In the genomic region with DNA sequence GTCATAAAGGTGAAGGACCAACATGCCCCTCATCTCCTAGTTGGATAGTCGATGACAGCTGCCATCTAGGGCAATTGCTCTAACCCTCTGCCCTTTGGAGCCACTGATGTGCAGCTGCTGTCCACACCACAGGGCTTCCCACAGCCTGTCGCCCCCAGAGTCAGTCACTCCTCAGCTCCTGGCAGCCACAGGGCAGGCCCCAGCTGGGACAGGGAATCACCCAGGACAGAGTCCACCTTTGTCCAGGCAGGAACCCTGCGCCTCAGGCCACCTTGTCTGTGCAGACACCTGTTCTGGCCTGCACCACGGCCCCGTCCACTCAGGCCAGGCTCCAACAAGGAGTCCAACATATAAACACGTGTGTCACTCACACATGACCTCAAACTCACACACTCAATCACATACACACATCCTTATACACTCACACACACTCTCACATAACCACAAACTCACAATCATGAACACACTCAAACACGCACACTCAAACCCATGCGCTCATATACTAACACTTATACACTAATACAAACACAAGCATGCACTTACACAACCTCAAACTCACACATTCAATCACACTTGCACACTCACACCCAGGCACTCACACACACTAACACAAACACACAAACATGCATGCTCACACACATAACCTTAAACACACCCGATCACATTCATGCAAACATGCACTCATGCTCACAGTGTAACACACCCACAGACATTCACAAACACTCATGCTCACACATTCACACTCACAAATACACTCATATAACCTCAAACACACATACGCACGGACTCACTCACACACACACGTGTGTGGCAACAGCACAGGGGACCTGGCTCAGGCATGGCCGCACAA, we compare ENCODE assay signal across 25 cellular contexts. TPM values are rescaled to one million over a fixed set of nuclear protein-coding genes. Genes with fewer than 3 reads are reported as not detected.
DNase-seq lines count a peak whose midpoint lies in the region; ATAC-seq and TF ChIP-seq lines count a peak whose summit lies in the region.
"Had no signal": no experiment of that assay in that cellular context is flagged by ENCODE, and none has a peak within 500 bp of the region (broad histone marks: within the 10 kb centered on the region; RNA-seq: fewer than 3 reads in every experiment).

No MANE protein-coding gene starts in this region.

- no peak overlapping the region for H3K27ac Mint-ChIP-seq in chondrocyte (ENCODE audit: unreplicated experiment)
- H3K27ac Mint-ChIP-seq in natural killer cell = no peak overlapping the region
- H3K27ac Mint-ChIP-seq: activated CD4-positive, alpha-beta memory T cell treated with anti-CD3 and anti-CD28 coated beads, Interleukin-2, amount 10 ng/mL, durations not matched to agents 7 days and 5 days had no signal

- H3K36me3 ChIP-seq in right atrium auricular region = peaks cover 3% of the 10 kb centered on the region
- H3K36me3 ChIP-seq: upper lobe of right lung had no signal

- no peaks in the 10 kb centered on the region for H3K9me3 ChIP-seq in right atrium auricular region
- H3K9me3 ChIP-seq: A549, body of pancreas, esophagus muscularis mucosa, upper lobe of right lung had no signal

- intact Hi-C loops in cardiac septum (cut with DNase I) (no loop called here), natural killer cell (cut with micrococcal nuclease) (no loop called here)

- H3K4me1 ChIP-seq in right atrium auricular region = no peaks in the 10 kb centered on the region
- H3K4me1 ChIP-seq: A549, body of pancreas, upper lobe of right lung had no signal

- ATAC-seq in natural killer cell (no peak), GM18861 (IDR thresholded peaks at IDR 0.05; ENCODE audit: unreplicated experiment) (no peak)
- ATAC-seq: A549, body of pancreas, GM23338, left colon, upper lobe of right lung had no signal

- no peaks in the 10 kb centered on the region for H3K27me3 ChIP-seq in right atrium auricular region
- H3K27me3 ChIP-seq: body of pancreas, esophagus muscularis mucosa, upper lobe of right lung had no signal

- H3K4me3 Mint-ChIP-seq in chondrocyte (ENCODE audit: unreplicated experiment) (no peak overlapping the region), natural killer cell (no peak overlapping the region)
- H3K4me3 Mint-ChIP-seq: GM23338 had no signal

- no peak overlapping the region for H3K4me3 ChIP-seq in right atrium auricular region
- H3K4me3 ChIP-seq: A549, body of pancreas, esophagus muscularis mucosa, GM23338, upper lobe of right lung had no signal

- TF ChIP-seq CTCF in right atrium auricular region (IDR thresholded peaks at IDR 0.05) (no peak), chondrocyte (IDR thresholded peaks at IDR 0.05) (no peak), natural killer cell (IDR thresholded peaks at IDR 0.05) (no peak)

- H3K4me1 Mint-ChIP-seq in chondrocyte (ENCODE audit: low read depth) = no peaks in the 10 kb centered on the region
- peaks cover 0 to under 1% of the 10 kb centered on the region in 2 donors for H3K4me1 Mint-ChIP-seq in natural killer cell
- H3K4me1 Mint-ChIP-seq: GM23338 had no signal

- H3K36me3 Mint-ChIP-seq in chondrocyte (ENCODE audit: low read depth) = no peaks in the 10 kb centered on the region
- no peaks in the 10 kb centered on the region for H3K36me3 Mint-ChIP-seq in natural killer cell

- peak; percentile 51 for DNase-seq in cardiac septum (ENCODE audit: low spot score)
- DNase-seq in right atrium auricular region (ENCODE audit: low spot score) = no peak
- peak; percentile 82 for DNase-seq in chondrocyte (ENCODE audit: low spot score)
- DNase-seq in natural killer cell = peak; percentile 11
- DNase-seq in Ammon's horn (ENCODE audit: low spot score) = no peak
- no peak for DNase-seq in stimulated activated CD4-positive, alpha-beta T cell treated with anti-CD3 and anti-CD28 coated beads, Interleukin-4, amount 100 ng/mL, for 1 hour
- no peak for DNase-seq in hypothalamus (lab: John Stamatoyannopoulos, UW)
- DNase-seq: activated CD4-positive, alpha-beta memory T cell treated with anti-CD3 and anti-CD28 coated beads, Interleukin-2, amount 10 ng/mL, durations not matched to agents 7 days and 5 days; activated effector memory CD4-positive, alpha-beta T cell treated with anti-CD3 and anti-CD28 coated beads, Interleukin-2, amount 50 U/mL, for 16 hours; C1 segment of cervical spinal cord; effector CD8-positive, alpha-beta T cell; foreskin melanocyte; Karpas-422; midbrain; NCI-H1694; NCI-H510A treated with DMSO at 0.1 percent for 48 hours; stimulated activated CD4-positive, alpha-beta T cell treated with anti-CD3 and anti-CD28 coated beads, Interleukin-1b, Interleukin-23, amount 100 ng/mL, for 48 hours; substantia nigra; upper lobe of right lung had no signal

- H3K9me3 Mint-ChIP-seq in chondrocyte (ENCODE audit: low read depth) = no peaks in the 10 kb centered on the region
- H3K9me3 Mint-ChIP-seq in natural killer cell = no peaks in the 10 kb centered on the region
- H3K9me3 Mint-ChIP-seq: activated CD4-positive, alpha-beta memory T cell treated with anti-CD3 and anti-CD28 coated beads, Interleukin-2, amount 10 ng/mL, durations not matched to agents 7 days and 5 days; GM23338 had no signal

- H3K27me3 Mint-ChIP-seq in chondrocyte (ENCODE audit: low read depth) (no peaks in the 10 kb centered on the region), natural killer cell (ENCODE audit: low read depth in 2 of 2) (no peaks in the 10 kb centered on the region)
- H3K27me3 Mint-ChIP-seq: activated CD4-positive, alpha-beta memory T cell treated with anti-CD3 and anti-CD28 coated beads, Interleukin-2, amount 10 ng/mL, durations not matched to agents 7 days and 5 days had no signal

- H3K27ac ChIP-seq in right atrium auricular region = no peak overlapping the region
- H3K27ac ChIP-seq: A549, body of pancreas, esophagus muscularis mucosa had no signal

RNA-seq across cellular contexts. Expression of a gene that starts 29.7 kb away (rescaled TPM):
- total RNA-seq in cardiac septum = 34.4 TPM
- total RNA-seq in right atrium auricular region = 10 to 100 TPM in 1 of 2 donors, 1 to 10 TPM in 1; 8.1 to 20.1 TPM
- 16.4 to 27.0 TPM (median 22.3 TPM) in 3 replicates for total RNA-seq in chondrocyte
- total RNA-seq in natural killer cell = 100 to 1,000 TPM in 2 of 3 donors, 10 to 100 TPM in 1; 74.9 to 105 (median 100) TPM

Comparison
In these comparisons a context has a peak if more than half of its experiments do, and no peak if none do; other contexts are left out.
1. DNase-seq: peak in cardiac septum (single experiment), chondrocyte (single experiment) and natural killer cell (single experiment); none in right atrium auricular region (single experiment), Ammon's horn (single experiment), stimulated activated CD4-positive, alpha-beta T cell treated with anti-CD3 and anti-CD28 coated beads, Interleukin-4, amount 100 ng/mL, for 1 hour (single experiment) and hypothalamus (0 of 51).